8 cellular contexts compared by ENCODE assay signal in genomic region chr20:49280463-49281058, GRCh38. TPM values are rescaled to one million over a fixed set of nuclear protein-coding genes. Genes with fewer than 3 reads are reported as not detected.
DNase-seq lines count a peak whose midpoint lies in the region; ATAC-seq and TF ChIP-seq lines count a peak whose summit lies in the region.

No MANE protein-coding gene starts in this region.

- peak overlapping the region; percentile 98 for H3K27ac Mint-ChIP-seq in activated CD4-positive, alpha-beta T cell treated with anti-CD3 and anti-CD28 coated beads for 36 hours
- H3K27ac Mint-ChIP-seq in T-helper 17 cell: peak overlapping the region; percentile 97

- DNase-seq in activated CD4-positive, alpha-beta T cell treated with anti-CD3 and anti-CD28 coated beads for 36 hours: no peak
- DNase-seq in activated CD4-positive, alpha-beta T cell treated with anti-CD3 and anti-CD28 coated beads, Interleukin-2, amount 50 U/mL, for 1 hour: no peak
- no peak for DNase-seq in T-helper 17 cell
- no peak for DNase-seq in fibroblast of the aortic adventitia (ENCODE audit: low read depth)
- no peak for DNase-seq in spleen
- DNase-seq in NCI-H187 treated with DMSO at 0.1 percent for 48 hours (lab: John Stamatoyannopoulos, UW): no peak

- H3K4me1 ChIP-seq in spleen: peaks cover 22 to 86% (median 71%) of the 10 kb centered on the region in 6 donors

- no peaks in the 10 kb centered on the region for H3K27me3 ChIP-seq in spleen (replicated peaks in 1 of 7)

- TF ChIP-seq POLR2A in spleen (IDR thresholded peaks at IDR 0.05): no peak

- 42 to 78% (median 66%) methylated on average over 6 of the region's 6 CpGs for WGBS in spleen, 5 donors

- peaks cover 20% of the 10 kb centered on the region for H3K9me3 Mint-ChIP-seq in activated CD4-positive, alpha-beta T cell treated with anti-CD3 and anti-CD28 coated beads for 36 hours (ENCODE audit: low read depth)

- intact Hi-C loops in activated CD4-positive, alpha-beta T cell treated with anti-CD3 and anti-CD28 coated beads for 36 hours (cut with DNase I, micrococcal nuclease): no loop called here
- intact Hi-C loops in spleen (cut with DNase I; ENCODE audit: low total_unique reads): no loop called here

- H3K4me3 ChIP-seq in fibroblast of the aortic adventitia (ENCODE audit: low read depth, low read length): peak overlapping the region; percentile 98
- H3K4me3 ChIP-seq in spleen: peak overlapping the region; percentile 61 to 88 (median 78)

- H3K36me3 Mint-ChIP-seq in activated CD4-positive, alpha-beta T cell treated with anti-CD3 and anti-CD28 coated beads for 36 hours (ENCODE audit: low read depth): peaks cover 80% of the 10 kb centered on the region
- H3K36me3 Mint-ChIP-seq in T-helper 17 cell (ENCODE audit: low read depth): peaks cover 30% of the 10 kb centered on the region

- H3K36me3 ChIP-seq in spleen: peaks cover 18 to 69% (median 62%) of the 10 kb centered on the region in 6 donors

- peak overlapping the region; percentile 13 to 99 (median 98) for H3K27ac ChIP-seq in spleen

- H3K27me3 Mint-ChIP-seq in activated CD4-positive, alpha-beta T cell treated with anti-CD3 and anti-CD28 coated beads for 36 hours: no peaks in the 10 kb centered on the region
- H3K27me3 Mint-ChIP-seq in T-helper 17 cell: no peaks in the 10 kb centered on the region

- TF ChIP-seq CTCF in fibroblast of the aortic adventitia (IDR thresholded peaks at IDR 0.05; ENCODE audit: insufficient read depth, low read length): no peak
- TF ChIP-seq CTCF in spleen (IDR thresholded peaks at IDR 0.05 in 8 of 11, conservative IDR thresholded peaks at IDR 0.05 in 3 of 11): no peak

- H3K4me3 Mint-ChIP-seq in activated CD4-positive, alpha-beta T cell treated with anti-CD3 and anti-CD28 coated beads for 36 hours: peak overlapping the region; percentile 92
- peak overlapping the region; percentile 99 for H3K4me3 Mint-ChIP-seq in T-helper 17 cell

- H3K9me3 ChIP-seq in T-helper 17 cell (ENCODE audit: control insufficient read depth, low read length, poor library complexity, severe bottlenecking): peaks cover 58% of the 10 kb centered on the region
- H3K9me3 ChIP-seq in spleen: peaks cover 3 to 60% (median 56%) of the 10 kb centered on the region in 8 donors

- POLR2A ChIA-PET in activated CD4-positive, alpha-beta T cell treated with anti-CD3 and anti-CD28 coated beads for 36 hours (lab: Charles Lee): interaction anchor here (0.6 to 1.1 kb wide), 7 partner anchors 9 to 836 kb away, joined by 3 to 8 read pairs (median 4); no protein-coding TSS in a partner anchor

- CTCF ChIA-PET in activated CD4-positive, alpha-beta T cell treated with anti-CD3 and anti-CD28 coated beads for 36 hours (lab: Charles Lee): interaction anchor here (0.6 to 0.9 kb wide), 3 partner anchors 11 to 556 kb away, joined by 3 read pairs; no protein-coding TSS in a partner anchor

- no peak for ATAC-seq in activated CD4-positive, alpha-beta T cell treated with anti-CD3 and anti-CD28 coated beads for 36 hours
- ATAC-seq in T-helper 17 cell (no peak), HG02870 (IDR thresholded peaks at IDR 0.05; ENCODE audit: unreplicated experiment) (no peak), HG02798 (IDR thresholded peaks at IDR 0.05; ENCODE audit: poor library complexity, unreplicated experiment) (no peak)

- H3K4me1 Mint-ChIP-seq in activated CD4-positive, alpha-beta T cell treated with anti-CD3 and anti-CD28 coated beads for 36 hours: peaks cover 61% of the 10 kb centered on the region
- peaks cover 47% of the 10 kb centered on the region for H3K4me1 Mint-ChIP-seq in T-helper 17 cell

RNA-seq across cellular contexts. Expression of gene ZNFX1, which starts 2.7 kb away (rescaled TPM):
- 10 to 100 TPM; 36.4 to 43.8 TPM for total RNA-seq in activated CD4-positive, alpha-beta T cell treated with anti-CD3 and anti-CD28 coated beads for 36 hours
- total RNA-seq in T-helper 17 cell (10 to 100 TPM; 54.0 to 58.8 TPM), fibroblast of the aortic adventitia (ENCODE audit: low replicate concordance) (41.5 and 54.5 TPM in 2 replicates), spleen (10 to 100 TPM; 48.0 to 68.9 (median 54.9) TPM)
- polyA plus RNA-seq in spleen: 10 to 100 TPM in 1 of 3 donors, 1 to 10 TPM in 2; 5.8 to 11.9 (median 6.6) TPM
